ENCODE assay signal across 1 cellular context in the genomic region with DNA sequence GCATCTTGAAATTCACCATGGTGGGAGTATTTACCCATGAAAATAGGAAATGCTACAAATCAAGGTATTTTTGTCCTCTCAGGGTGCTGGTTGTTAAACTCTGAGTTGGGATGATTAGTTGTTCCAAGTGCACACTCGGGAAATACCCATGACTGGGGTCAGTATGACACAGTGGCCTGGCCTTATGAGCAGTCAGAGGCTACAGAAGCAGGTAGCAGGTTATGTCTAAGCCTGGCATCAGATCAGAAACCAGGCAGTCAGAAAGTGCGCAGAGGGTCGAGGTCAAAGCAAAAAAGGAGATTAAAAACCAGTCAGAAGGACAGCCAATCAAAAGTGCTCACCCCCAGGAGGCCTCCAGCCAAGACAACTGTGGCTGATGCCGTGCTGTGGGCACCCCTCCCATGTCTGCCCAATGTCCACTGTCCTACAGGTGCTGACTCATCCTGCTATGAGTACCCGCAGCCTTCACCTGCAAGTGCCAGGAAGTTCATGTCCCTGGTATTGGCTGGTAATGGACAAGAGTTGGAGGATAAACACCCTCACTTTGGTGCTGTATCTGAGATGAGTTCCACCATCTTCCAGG.
TF ChIP-seq lines count a peak whose summit lies in the region.

No MANE protein-coding gene starts in this region.

TF ChIP-seq in GM12878, 131 proteins besides CTCF, POLR2A, EP300 and RAD21 (continued from another document):
- TF ChIP-seq, protein P1, sequence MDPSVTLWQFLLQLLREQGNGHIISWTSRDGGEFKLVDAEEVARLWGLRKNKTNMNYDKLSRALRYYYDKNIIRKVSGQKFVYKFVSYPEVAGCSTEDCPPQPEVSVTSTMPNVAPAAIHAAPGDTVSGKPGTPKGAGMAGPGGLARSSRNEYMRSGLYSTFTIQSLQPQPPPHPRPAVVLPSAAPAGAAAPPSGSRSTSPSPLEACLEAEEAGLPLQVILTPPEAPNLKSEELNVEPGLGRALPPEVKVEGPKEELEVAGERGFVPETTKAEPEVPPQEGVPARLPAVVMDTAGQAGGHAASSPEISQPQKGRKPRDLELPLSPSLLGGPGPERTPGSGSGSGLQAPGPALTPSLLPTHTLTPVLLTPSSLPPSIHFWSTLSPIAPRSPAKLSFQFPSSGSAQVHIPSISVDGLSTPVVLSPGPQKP (IDR thresholded peaks at IDR 0.05; ENCODE audit: low read depth, low read length), result no peak
- no peak for TF ChIP-seq FOXM1 (IDR thresholded peaks at IDR 0.05; ENCODE audit: low read depth, low read length)
- no peak for TF ChIP-seq POU2F2 (IDR thresholded peaks at IDR 0.05; ENCODE audit: borderline replicate concordance, low read depth, low read length)
